8 cellular contexts compared by ENCODE assay signal in the genomic region with DNA sequence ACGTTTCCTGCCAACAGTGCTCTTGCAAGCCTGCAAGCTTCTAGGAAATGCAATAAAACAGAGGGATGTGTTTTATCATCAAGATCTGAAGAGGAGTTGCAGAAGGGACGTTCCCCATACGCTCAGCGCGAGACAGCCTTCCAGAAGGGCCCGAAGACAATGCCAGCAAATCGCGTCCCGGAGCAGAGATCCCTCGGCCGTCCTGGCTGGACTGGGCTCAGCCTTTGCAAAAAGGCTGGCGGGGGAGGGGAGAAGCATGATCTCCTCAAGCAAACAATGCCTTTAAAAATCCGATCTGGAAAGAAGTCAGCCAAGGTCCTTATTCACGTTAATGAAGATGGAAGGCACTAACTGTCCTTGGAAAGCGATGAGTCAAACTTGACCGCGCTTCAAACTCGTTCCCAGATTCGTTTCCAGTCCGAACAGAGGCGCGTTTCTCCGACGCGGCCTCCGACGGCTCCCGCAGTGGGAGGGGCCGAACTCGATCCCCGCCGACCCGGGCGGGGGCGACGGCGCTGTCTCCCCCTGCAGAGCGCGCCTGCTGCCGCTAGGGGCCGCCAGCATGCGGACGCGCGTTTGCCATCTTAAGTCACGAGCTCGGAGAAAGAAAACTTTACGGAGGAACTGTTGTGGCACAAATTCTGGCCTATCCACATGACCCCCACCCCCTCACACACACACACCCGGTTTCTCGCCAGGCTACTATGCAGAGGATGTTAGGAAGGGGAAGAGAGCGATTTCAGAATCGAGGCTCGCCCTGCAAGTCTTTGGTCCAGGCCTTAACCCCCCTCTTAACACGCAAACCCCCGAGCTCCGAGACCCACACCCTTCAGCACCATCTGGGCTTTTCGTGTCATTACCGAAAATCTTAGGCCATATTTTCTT. TPM values are rescaled to one million over a fixed set of nuclear protein-coding genes. Genes with fewer than 3 reads are reported as not detected.
DNase-seq lines count a peak whose midpoint lies in the region; ATAC-seq and TF ChIP-seq lines count a peak whose summit lies in the region.

No MANE protein-coding gene starts in this region.

- peak; percentile 26 for TF ChIP-seq POLR2A in esophagus muscularis mucosa (IDR thresholded peaks at IDR 0.05; ENCODE audit: low read depth)

- no peaks in the 10 kb centered on the region for H3K9me3 ChIP-seq in NT2/D1 (ENCODE audit: insufficient read depth, low read length)
- no peaks in the 10 kb centered on the region for H3K9me3 ChIP-seq in esophagus muscularis mucosa
- no peaks in the 10 kb centered on the region for H3K9me3 ChIP-seq in mucosa of stomach (ENCODE audit: control insufficient read depth, low read length)

- H3K4me3 ChIP-seq in NT2/D1 (ENCODE audit: insufficient read length, low read depth) (peak overlapping the region; percentile 43), esophagus muscularis mucosa (peak overlapping the region; percentile 69 to 81 (median 76)), mucosa of stomach (ENCODE audit: low read length) (peak overlapping the region; percentile 91)

- H3K36me3 ChIP-seq in NT2/D1 (ENCODE audit: insufficient read depth, insufficient read length, low read length) (no peaks in the 10 kb centered on the region), esophagus muscularis mucosa (peaks cover 0 to under 1% (median 0%) of the 10 kb centered on the region in 4 donors), mucosa of stomach (ENCODE audit: control insufficient read depth, insufficient read depth, low read length) (no peaks in the 10 kb centered on the region)

- no peaks in the 10 kb centered on the region for H3K9me3 Mint-ChIP-seq in stimulated activated effector memory CD8-positive, alpha-beta T cell treated with anti-CD3 and anti-CD28 coated beads, Interleukin-12 subunit alpha, Interleukin-12 subunit beta, amount 100 ng/mL, for 72 hours

- peaks cover 63% of the 10 kb centered on the region for H3K36me3 Mint-ChIP-seq in stimulated activated effector memory CD8-positive, alpha-beta T cell treated with anti-CD3 and anti-CD28 coated beads, Interleukin-12 subunit alpha, Interleukin-12 subunit beta, amount 100 ng/mL, for 72 hours

- H3K4me1 Mint-ChIP-seq in stimulated activated effector memory CD8-positive, alpha-beta T cell treated with anti-CD3 and anti-CD28 coated beads, Interleukin-12 subunit alpha, Interleukin-12 subunit beta, amount 100 ng/mL, for 72 hours: peaks cover 66% of the 10 kb centered on the region

- peak; percentile 77 for DNase-seq in GM04504 (ENCODE audit: low read depth)
- no peak for DNase-seq in NT2/D1 (ENCODE audit: low read depth, low spot score)
- peak; percentile 73 for DNase-seq in activated T-helper 1 cell treated with Interleukin-2 at 50 U/mL for 16 hours (ENCODE audit: low read depth)
- DNase-seq in esophagus muscularis mucosa (ENCODE audit: extremely low spot score): peak; percentile 98
- DNase-seq in stimulated activated effector memory CD8-positive, alpha-beta T cell treated with anti-CD3 and anti-CD28 coated beads, Interleukin-12 subunit alpha, Interleukin-12 subunit beta, amount 100 ng/mL, for 72 hours (ENCODE audit: low spot score in 2 of 2): peak; percentile 89 to 92

- TF ChIP-seq EP300 in esophagus muscularis mucosa (IDR thresholded peaks at IDR 0.05): peak; percentile 90

- H3K4me1 ChIP-seq in NT2/D1 (ENCODE audit: insufficient read depth, insufficient read length) (no peaks in the 10 kb centered on the region), esophagus muscularis mucosa (peaks cover 21 to 82% (median 51%) of the 10 kb centered on the region in 4 donors), mucosa of stomach (ENCODE audit: control insufficient read depth, insufficient read depth, low read length) (peaks cover 25% of the 10 kb centered on the region)

- peak overlapping the region; percentile 100 for H3K27ac Mint-ChIP-seq in stimulated activated effector memory CD8-positive, alpha-beta T cell treated with anti-CD3 and anti-CD28 coated beads, Interleukin-12 subunit alpha, Interleukin-12 subunit beta, amount 100 ng/mL, for 72 hours

- intact Hi-C loops in esophagus muscularis mucosa (cut with DNase I): loop anchor here (5.0 to 10.0 kb wide), 2 partner anchors 835 to 1407 kb away; no protein-coding TSS in a partner anchor

- peak in 2 of 3 experiments; percentile 97 to 98 for TF ChIP-seq CTCF in esophagus muscularis mucosa (IDR thresholded peaks at IDR 0.05)

- peak overlapping the region; percentile 94 to 99 (median 98) for H3K27ac ChIP-seq in esophagus muscularis mucosa (replicated peaks in 1 of 4)

- under 1% methylated on average over 50 of the region's 58 CpGs for WGBS in esophagus muscularis mucosa

- H3K4me3 Mint-ChIP-seq in stimulated activated effector memory CD8-positive, alpha-beta T cell treated with anti-CD3 and anti-CD28 coated beads, Interleukin-12 subunit alpha, Interleukin-12 subunit beta, amount 100 ng/mL, for 72 hours: peak overlapping the region; percentile 100

- H3K27me3 ChIP-seq in NT2/D1 (ENCODE audit: insufficient read depth, insufficient read length) (peaks cover 63% of the 10 kb centered on the region), esophagus muscularis mucosa (no peaks in the 10 kb centered on the region), mucosa of stomach (ENCODE audit: control insufficient read depth, insufficient read depth, low read length) (peaks cover 8% of the 10 kb centered on the region)

- ATAC-seq in HG03103 (IDR thresholded peaks at IDR 0.05; ENCODE audit: low read depth, unreplicated experiment): peak; percentile 46
- peak; percentile 46 for ATAC-seq in stimulated activated effector memory CD8-positive, alpha-beta T cell treated with anti-CD3 and anti-CD28 coated beads, Interleukin-12 subunit alpha, Interleukin-12 subunit beta, amount 100 ng/mL, for 72 hours
- no peak for ATAC-seq in HG02884 (IDR thresholded peaks at IDR 0.05; ENCODE audit: unreplicated experiment)

- H3K9ac ChIP-seq in NT2/D1 (ENCODE audit: insufficient read length, low read depth) (peak overlapping the region; percentile 71), mucosa of stomach (ENCODE audit: low read length) (peak overlapping the region; percentile 92)

RNA-seq across cellular contexts. Expression of gene BCL6, which starts 5.5 kb away (rescaled TPM):
- total RNA-seq in esophagus muscularis mucosa: 100 to 1,000 TPM in 3 of 4 donors, 10 to 100 TPM in 1; 86.0 to 161 (median 111) TPM

RNA-seq across cellular contexts. Expression of gene RTP2, which starts 37.4 kb away (rescaled TPM):
- not detected for total RNA-seq in esophagus muscularis mucosa
